ENCODE assay signal across 31 cellular contexts in the genomic region with DNA sequence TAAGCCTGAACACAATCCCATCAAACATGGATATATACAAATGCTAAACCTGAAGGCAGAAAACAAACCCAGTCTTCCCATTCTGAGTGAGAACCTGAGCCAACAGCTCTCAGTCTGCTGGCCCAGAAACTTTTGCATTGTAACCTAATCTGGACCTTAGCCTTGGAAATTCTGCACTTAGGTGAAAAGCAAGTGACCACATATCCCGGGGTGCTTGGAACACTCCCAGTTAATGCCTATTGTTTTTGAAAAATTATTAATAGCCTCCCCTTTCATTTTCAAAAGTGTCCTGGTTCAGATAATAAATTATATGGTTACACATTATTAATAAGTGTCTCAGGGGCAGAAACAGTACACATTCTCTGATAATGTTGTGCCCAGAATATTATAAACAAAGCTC.
"Had no signal": no experiment of that assay in that cellular context is flagged by ENCODE, and none has a peak within 500 bp of the region (broad histone marks: within the 10 kb centered on the region; RNA-seq: fewer than 3 reads in every experiment).

No MANE protein-coding gene starts in this region.

- H3K9me3 ChIP-seq: MG63 had no signal

- H3K27ac Mint-ChIP-seq: activated CD4-positive, alpha-beta memory T cell treated with anti-CD3 and anti-CD28 coated beads, Interleukin-2, amount 10 ng/mL, durations not matched to agents 7 days and 5 days; activated CD8-positive, alpha-beta memory T cell treated with anti-CD3 and anti-CD28 coated beads, Interleukin-2, amount 10 ng/mL, durations not matched to agents 7 days and 5 days; activated naive CD4-positive, alpha-beta T cell treated with anti-CD3 and anti-CD28 coated beads, Interleukin-2, amount 10 ng/mL, durations not matched to agents 7 days and 5 days; activated naive CD8-positive, alpha-beta T cell had no signal

- H3K4me3 ChIP-seq: cardiac muscle cell, MG63 had no signal

- DNase-seq: activated CD4-positive, alpha-beta memory T cell treated with anti-CD3 and anti-CD28 coated beads, Interleukin-2, amount 10 ng/mL, durations not matched to agents 7 days and 5 days; activated CD4-positive, alpha-beta T cell treated with anti-CD3 and anti-CD28 coated beads for 1 hour; activated CD4-positive, alpha-beta T cell treated with anti-CD3 and anti-CD28 coated beads for 48 hours; activated CD4-positive, CD25-positive, alpha-beta regulatory T cell; activated CD8-positive, alpha-beta memory T cell treated with anti-CD3 and anti-CD28 coated beads for 24 hours; activated CD8-positive, alpha-beta memory T cell treated with anti-CD3 and anti-CD28 coated beads, Interleukin-2, amount 10 ng/mL, durations not matched to agents 7 days and 5 days; activated CD8-positive, alpha-beta memory T cell treated with anti-CD3 and anti-CD28 coated beads, Interleukin-2, amount 50 U/mL, for 48 hours; activated effector memory CD4-positive, alpha-beta T cell treated with Interleukin-2 at 50 U/mL for 16 hours; activated naive CD4-positive, alpha-beta T cell treated with anti-CD3 and anti-CD28 coated beads, Interleukin-2, amount 10 ng/mL, durations not matched to agents 7 days and 5 days; activated T-cell treated with anti-CD3 and anti-CD28 coated beads, Interleukin-2, amount 50 U/mL, for 48 hours; amniotic stem cell; aorta; brain microvascular endothelial cell; Karpas-422; MG63; NCI-H1048; NCI-H1105 treated with DMSO at 0.1 percent for 48 hours; NCI-H1436; NCI-H1694; NCI-H1930; NCI-H2081 treated with DMSO at 0.1 percent for 48 hours; NCI-H345; NCI-H524 treated with DMSO at 0.1 percent for 48 hours; Right ventricle myocardium superior; SW 1271; T-helper 1 cell; T-helper 2 cell; T-helper 9 cell; WERI-Rb-1 had no signal

- H3K36me3 Mint-ChIP-seq: activated CD8-positive, alpha-beta memory T cell treated with anti-CD3 and anti-CD28 coated beads, Interleukin-2, amount 10 ng/mL, durations not matched to agents 7 days and 5 days; activated naive CD4-positive, alpha-beta T cell treated with anti-CD3 and anti-CD28 coated beads, Interleukin-2, amount 10 ng/mL, durations not matched to agents 7 days and 5 days; activated naive CD8-positive, alpha-beta T cell had no signal

- H3K9me3 Mint-ChIP-seq: activated naive CD4-positive, alpha-beta T cell treated with anti-CD3 and anti-CD28 coated beads, Interleukin-2, amount 10 ng/mL, durations not matched to agents 7 days and 5 days had no signal

- H3K36me3 ChIP-seq: brain microvascular endothelial cell, cardiac muscle cell, MG63, WERI-Rb-1 had no signal

- ATAC-seq: activated CD8-positive, alpha-beta memory T cell treated with anti-CD3 and anti-CD28 coated beads, Interleukin-2, amount 10 ng/mL, durations not matched to agents 7 days and 5 days had no signal

- H3K27me3 Mint-ChIP-seq: activated CD4-positive, alpha-beta memory T cell treated with anti-CD3 and anti-CD28 coated beads, Interleukin-2, amount 10 ng/mL, durations not matched to agents 7 days and 5 days; activated CD8-positive, alpha-beta memory T cell treated with anti-CD3 and anti-CD28 coated beads, Interleukin-2, amount 10 ng/mL, durations not matched to agents 7 days and 5 days; activated naive CD4-positive, alpha-beta T cell treated with anti-CD3 and anti-CD28 coated beads, Interleukin-2, amount 10 ng/mL, durations not matched to agents 7 days and 5 days had no signal

- H3K4me3 Mint-ChIP-seq: activated CD4-positive, alpha-beta memory T cell treated with anti-CD3 and anti-CD28 coated beads, Interleukin-2, amount 10 ng/mL, durations not matched to agents 7 days and 5 days; activated CD8-positive, alpha-beta memory T cell treated with anti-CD3 and anti-CD28 coated beads, Interleukin-2, amount 10 ng/mL, durations not matched to agents 7 days and 5 days; activated naive CD4-positive, alpha-beta T cell treated with anti-CD3 and anti-CD28 coated beads, Interleukin-2, amount 10 ng/mL, durations not matched to agents 7 days and 5 days; activated naive CD8-positive, alpha-beta T cell had no signal

- H3K27me3 ChIP-seq: brain microvascular endothelial cell, cardiac muscle cell, MG63 had no signal

- H3K4me1 Mint-ChIP-seq: activated CD4-positive, alpha-beta memory T cell treated with anti-CD3 and anti-CD28 coated beads, Interleukin-2, amount 10 ng/mL, durations not matched to agents 7 days and 5 days; activated CD8-positive, alpha-beta memory T cell treated with anti-CD3 and anti-CD28 coated beads, Interleukin-2, amount 10 ng/mL, durations not matched to agents 7 days and 5 days; activated naive CD4-positive, alpha-beta T cell treated with anti-CD3 and anti-CD28 coated beads, Interleukin-2, amount 10 ng/mL, durations not matched to agents 7 days and 5 days had no signal

- H3K27ac ChIP-seq: brain microvascular endothelial cell, cardiac muscle cell, WERI-Rb-1 had no signal
